24 cellular contexts compared by ENCODE assay signal in genomic region chr14:103231376-103232019, GRCh38.
"Had no signal": no experiment of that assay in that cellular context is flagged by ENCODE, and none has a peak within 500 bp of the region (broad histone marks: within the 10 kb centered on the region; RNA-seq: fewer than 3 reads in every experiment).

No MANE protein-coding gene starts in this region.

- DNase-seq: dermis blood vessel endothelial cell; esophagus squamous epithelium; foreskin fibroblast; glutamatergic neuron; kidney; left cardiac atrium; left ventricle myocardium superior; mesendoderm; naive thymus-derived CD4-positive, alpha-beta T cell; nephron progenitor cell; ovary; sigmoid colon; stimulated activated CD4-positive, alpha-beta T cell treated with anti-CD3 and anti-CD28 coated beads, Interleukin-2, amount 100 ng/mL, for 24 hours; stimulated activated CD4-positive, alpha-beta T cell treated with anti-CD3 and anti-CD28 coated beads, Interleukin-4, amount 100 ng/mL, for 4 hours; stimulated activated naive CD4-positive, alpha-beta T cell; stomach; substantia nigra; transverse colon had no signal

- H3K4me3 ChIP-seq: colonic mucosa, esophagus squamous epithelium, gastroesophageal sphincter, ovary, right atrium auricular region, sigmoid colon, skin epidermis, stomach, thoracic aorta, transverse colon had no signal

- H3K9me3 ChIP-seq: colonic mucosa, esophagus squamous epithelium, gastroesophageal sphincter, neutrophil, ovary, right atrium auricular region, sigmoid colon, stomach, thoracic aorta, transverse colon had no signal

- H3K27ac ChIP-seq: colonic mucosa, esophagus squamous epithelium, gastroesophageal sphincter, neutrophil, ovary, right atrium auricular region, sigmoid colon, stomach, thoracic aorta, transverse colon had no signal

- H3K4me1 ChIP-seq: colonic mucosa, right atrium auricular region had no signal

- FAIRE-seq: kidney had no signal

- H3K36me3 ChIP-seq: colonic mucosa, esophagus squamous epithelium, gastroesophageal sphincter, neutrophil, ovary, right atrium auricular region, sigmoid colon, stomach, thoracic aorta, transverse colon had no signal

- H3K27me3 ChIP-seq: colonic mucosa, ovary, right atrium auricular region, transverse colon had no signal

- ATAC-seq: gastroesophageal sphincter; left ventricle myocardium superior; naive thymus-derived CD4-positive, alpha-beta T cell had no signal
